ENCODE assay signal across 15 cellular contexts in genomic region chr2:136049991-136050573, GRCh38.
DNase-seq lines count a peak whose midpoint lies in the region; ATAC-seq and TF ChIP-seq lines count a peak whose summit lies in the region.
"Had no signal": no experiment of that assay in that cellular context is flagged by ENCODE, and none has a peak within 500 bp of the region (broad histone marks: within the 10 kb centered on the region; RNA-seq: fewer than 3 reads in every experiment).

No MANE protein-coding gene starts in this region.

- H3F3A ChIP-seq in neural progenitor cell (ENCODE audit: low read depth): no peaks in the 10 kb centered on the region

- H3K79me2 ChIP-seq in neural progenitor cell (ENCODE audit: low read depth): no peaks in the 10 kb centered on the region

- no peaks in the 10 kb centered on the region for H3K9me3 ChIP-seq in CD4-positive, alpha-beta memory T cell (ENCODE audit: control insufficient read depth in 1 of 2, low read length in 2 of 2)
- H3K9me3 ChIP-seq in neural progenitor cell (ENCODE audit: low read depth) (no peaks in the 10 kb centered on the region), uterus (no peaks in the 10 kb centered on the region)
- H3K9me3 ChIP-seq: left ventricle myocardium inferior had no signal

- TF ChIP-seq POLR2A in uterus (IDR thresholded peaks at IDR 0.05): no peak

- no peak for DNase-seq in CD4-positive, alpha-beta memory T cell
- no peak for DNase-seq in activated naive CD8-positive, alpha-beta T cell treated with anti-CD3 and anti-CD28 coated beads, Interleukin-2, amount 10 ng/mL, durations not matched to agents 7 days and 5 days
- DNase-seq in neural progenitor cell (ENCODE audit: low spot score): peak; percentile 28
- no peak for DNase-seq in NCI-H2029 (lab: John Stamatoyannopoulos, UW)
- DNase-seq in uterus: no peak
- DNase-seq in stimulated activated CD4-positive, alpha-beta T cell treated with anti-CD3 and anti-CD28 coated beads, Interleukin-4, amount 100 ng/mL, for 24 hours: no peak
- no peak for DNase-seq in NCI-H146 treated with DMSO at 0.1 percent for 48 hours (lab: John Stamatoyannopoulos, UW; ENCODE audit: unreplicated experiment)
- DNase-seq: GM23248, left ventricle myocardium inferior, NCI-H1930, NCI-H510A, SHP77 treated with DMSO at 0.1 percent for 48 hours had no signal

- H3K9me3 Mint-ChIP-seq in CD4-positive, alpha-beta memory T cell: peaks cover 0 to 3% (median 0%) of the 10 kb centered on the region in 8 donors
- H3K9me3 Mint-ChIP-seq in activated naive CD8-positive, alpha-beta T cell treated with anti-CD3 and anti-CD28 coated beads, Interleukin-2, amount 10 ng/mL, durations not matched to agents 7 days and 5 days: peaks cover 7% of the 10 kb centered on the region
- peaks cover 4% of the 10 kb centered on the region for H3K9me3 Mint-ChIP-seq in neural progenitor cell
- H3K9me3 Mint-ChIP-seq: type B pancreatic cell had no signal

- H3K36me3 ChIP-seq in CD4-positive, alpha-beta memory T cell (ENCODE audit: insufficient read depth, low read length): no peaks in the 10 kb centered on the region
- H3K36me3 ChIP-seq in neural progenitor cell (no peaks in the 10 kb centered on the region), uterus (no peaks in the 10 kb centered on the region)
- H3K36me3 ChIP-seq: left ventricle myocardium inferior had no signal

- ATAC-seq in GM19463 (IDR thresholded peaks at IDR 0.05; ENCODE audit: unreplicated experiment): peak; percentile 29
- no peak for ATAC-seq in activated naive CD8-positive, alpha-beta T cell treated with anti-CD3 and anti-CD28 coated beads, Interleukin-2, amount 10 ng/mL, durations not matched to agents 7 days and 5 days (ENCODE audit: low read depth)

- peaks cover 67% of the 10 kb centered on the region for H3K4me1 ChIP-seq in CD4-positive, alpha-beta memory T cell (ENCODE audit: insufficient read depth, low read length)
- H3K4me1 ChIP-seq in neural progenitor cell: peaks cover 7% of the 10 kb centered on the region
- H3K4me1 ChIP-seq in uterus: no peaks in the 10 kb centered on the region
- H3K4me1 ChIP-seq: left ventricle myocardium inferior had no signal

- no peaks in the 10 kb centered on the region for H3K27me3 ChIP-seq in CD4-positive, alpha-beta memory T cell (ENCODE audit: insufficient read depth, low read length)
- no peaks in the 10 kb centered on the region for H3K27me3 ChIP-seq in neural progenitor cell
- H3K27me3 ChIP-seq in uterus: no peaks in the 10 kb centered on the region

- H3K4me1 Mint-ChIP-seq in CD4-positive, alpha-beta memory T cell: peaks cover 57 to 68% (median 59%) of the 10 kb centered on the region in 4 donors
- H3K4me1 Mint-ChIP-seq in activated naive CD8-positive, alpha-beta T cell treated with anti-CD3 and anti-CD28 coated beads, Interleukin-2, amount 10 ng/mL, durations not matched to agents 7 days and 5 days: peaks cover 73% of the 10 kb centered on the region
- peaks cover 40% of the 10 kb centered on the region for H3K4me1 Mint-ChIP-seq in neural progenitor cell

- H3K4me3 Mint-ChIP-seq in CD4-positive, alpha-beta memory T cell: peak overlapping the region in 4 of 8 donors; percentile 47 to 81 (median 68)
- peak overlapping the region; percentile 63 for H3K4me3 Mint-ChIP-seq in activated naive CD8-positive, alpha-beta T cell treated with anti-CD3 and anti-CD28 coated beads, Interleukin-2, amount 10 ng/mL, durations not matched to agents 7 days and 5 days
- H3K4me3 Mint-ChIP-seq in neural progenitor cell: no peak overlapping the region
- H3K4me3 Mint-ChIP-seq: type B pancreatic cell had no signal

- H3K4me3 ChIP-seq in CD4-positive, alpha-beta memory T cell (ENCODE audit: low read length in 2 of 2): no peak overlapping the region
- H3K4me3 ChIP-seq in neural progenitor cell (no peak overlapping the region), uterus (no peak overlapping the region)
- H3K4me3 ChIP-seq: GM23248, left ventricle myocardium inferior had no signal

- H3K9ac ChIP-seq in neural progenitor cell: no peak overlapping the region
- H3K9ac ChIP-seq: GM23248 had no signal

- no peaks in the 10 kb centered on the region for H4K20me1 ChIP-seq in neural progenitor cell (ENCODE audit: low read depth)

- H3K4me2 ChIP-seq in neural progenitor cell: no peak overlapping the region

- TF ChIP-seq CTCF in neural progenitor cell (IDR thresholded peaks at IDR 0.05) (no peak), uterus (IDR thresholded peaks at IDR 0.05) (no peak)

- intact Hi-C loops in CD4-positive, alpha-beta memory T cell (cut with micrococcal nuclease): loop anchor here (5.0 kb wide), 2 partner anchors 103 to 332 kb away; no protein-coding TSS in a partner anchor
- intact Hi-C loops in uterus (cut with DNase I; ENCODE audit: low total_unique reads): no loop called here

- no peak overlapping the region for H2AFZ ChIP-seq in neural progenitor cell (replicated peaks)
- H2AFZ ChIP-seq: GM23248 had no signal

- peak overlapping the region in 6 of 7 donors; percentile 72 to 89 (median 86) for H3K27ac Mint-ChIP-seq in CD4-positive, alpha-beta memory T cell
- H3K27ac Mint-ChIP-seq in activated naive CD8-positive, alpha-beta T cell treated with anti-CD3 and anti-CD28 coated beads, Interleukin-2, amount 10 ng/mL, durations not matched to agents 7 days and 5 days: peak overlapping the region; percentile 94
- peak overlapping the region; percentile 50 for H3K27ac Mint-ChIP-seq in neural progenitor cell
- H3K27ac Mint-ChIP-seq: type B pancreatic cell had no signal

- POLR2A ChIA-PET in CD4-positive, alpha-beta memory T cell (lab: Charles Lee; ENCODE audit: partially characterized antibody): interaction anchor here (0.8 to 0.9 kb wide), 2 partner anchors 18 to 69 kb away, joined by 3 read pairs; no protein-coding TSS in a partner anchor
- POLR2A ChIA-PET in activated naive CD8-positive, alpha-beta T cell treated with anti-CD3 and anti-CD28 coated beads, Interleukin-2, amount 10 ng/mL, durations not matched to agents 7 days and 5 days (lab: Charles Lee): interaction anchor here (0.7 to 6.3 kb wide), 20 partner anchors 9 to 334 kb away, joined by 3 to 38 read pairs (median 5); partner anchors contain the start of genes CXCR4 and DARS1

- no peaks in the 10 kb centered on the region for H3K27me3 Mint-ChIP-seq in CD4-positive, alpha-beta memory T cell
- no peaks in the 10 kb centered on the region for H3K27me3 Mint-ChIP-seq in activated naive CD8-positive, alpha-beta T cell treated with anti-CD3 and anti-CD28 coated beads, Interleukin-2, amount 10 ng/mL, durations not matched to agents 7 days and 5 days
- H3K27me3 Mint-ChIP-seq in neural progenitor cell (ENCODE audit: insufficient read depth, low read depth): no peaks in the 10 kb centered on the region
- H3K27me3 Mint-ChIP-seq: B cell had no signal

- H3K36me3 Mint-ChIP-seq in CD4-positive, alpha-beta memory T cell: no peaks in the 10 kb centered on the region
- peaks cover 17% of the 10 kb centered on the region for H3K36me3 Mint-ChIP-seq in activated naive CD8-positive, alpha-beta T cell treated with anti-CD3 and anti-CD28 coated beads, Interleukin-2, amount 10 ng/mL, durations not matched to agents 7 days and 5 days
- peaks cover 1% of the 10 kb centered on the region for H3K36me3 Mint-ChIP-seq in neural progenitor cell
- H3K36me3 Mint-ChIP-seq: type B pancreatic cell had no signal

- CTCF ChIA-PET in CD4-positive, alpha-beta memory T cell (lab: Charles Lee; ENCODE audit: partially characterized antibody): interaction anchor here (0.9 to 1.6 kb wide), 4 partner anchors 7 to 29 kb away, joined by 3 to 7 read pairs (median 4); no protein-coding TSS in a partner anchor

- H3K27ac ChIP-seq in CD4-positive, alpha-beta memory T cell (ENCODE audit: low read depth, low read length): peak overlapping the region; percentile 12
- no peak overlapping the region for H3K27ac ChIP-seq in neural progenitor cell
- no peak overlapping the region for H3K27ac ChIP-seq in uterus
- H3K27ac ChIP-seq: GM23248, left ventricle myocardium inferior had no signal
